1 cellular context compared by ENCODE assay signal in genomic region chr11:36035454-36035853, GRCh38.
TF ChIP-seq lines count a peak whose summit lies in the region.

No MANE protein-coding gene starts in this region.

TF ChIP-seq in H1, 55 proteins besides CTCF, POLR2A, EP300 and RAD21:
- TF ChIP-seq GABPA (IDR thresholded peaks at IDR 0.05; ENCODE audit: borderline replicate concordance, insufficient read depth, low read length) (no peak), HDAC6 (IDR thresholded peaks at IDR 0.05; ENCODE audit: low read depth, low read length) (no peak), BRCA1 (IDR thresholded peaks at IDR 0.05; ENCODE audit: low read depth, low read length) (no peak), ATF3 (IDR thresholded peaks at IDR 0.05; ENCODE audit: insufficient read depth, low read depth, low read length) (no peak), GTF2F1 (IDR thresholded peaks at IDR 0.05; ENCODE audit: borderline replicate concordance, low read depth, low read length) (no peak), CEBPB (IDR thresholded peaks at IDR 0.05; ENCODE audit: low read depth, low read length) (no peak), HDAC2 (IDR thresholded peaks at IDR 0.05; ENCODE audit: borderline replicate concordance in 1 of 2, low read depth in 2 of 2, low read length in 2 of 2) (no peak), USF2 (IDR thresholded peaks at IDR 0.05; ENCODE audit: low read length) (no peak), JUND (IDR thresholded peaks at IDR 0.05; ENCODE audit: low read length) (no peak), SAP30 (IDR thresholded peaks at IDR 0.05; ENCODE audit: insufficient read depth, insufficient replicate concordance, low read length) (no peak), CHD2 (IDR thresholded peaks at IDR 0.05; ENCODE audit: low read length) (no peak), CHD1 (IDR thresholded peaks at IDR 0.05; ENCODE audit: low read depth, low read length) (no peak), KDM4A (IDR thresholded peaks at IDR 0.05; ENCODE audit: low read depth, low read length, severe bottlenecking) (no peak), EGR1 (IDR thresholded peaks at IDR 0.05; ENCODE audit: borderline replicate concordance, low read depth, low read length) (no peak), ZNF274 (IDR thresholded peaks at IDR 0.05; ENCODE audit: borderline replicate concordance, extremely low read depth, low read length) (no peak), NRF1 (IDR thresholded peaks at IDR 0.05; ENCODE audit: low read depth, low read length) (no peak)
- TF ChIP-seq, protein P1, sequence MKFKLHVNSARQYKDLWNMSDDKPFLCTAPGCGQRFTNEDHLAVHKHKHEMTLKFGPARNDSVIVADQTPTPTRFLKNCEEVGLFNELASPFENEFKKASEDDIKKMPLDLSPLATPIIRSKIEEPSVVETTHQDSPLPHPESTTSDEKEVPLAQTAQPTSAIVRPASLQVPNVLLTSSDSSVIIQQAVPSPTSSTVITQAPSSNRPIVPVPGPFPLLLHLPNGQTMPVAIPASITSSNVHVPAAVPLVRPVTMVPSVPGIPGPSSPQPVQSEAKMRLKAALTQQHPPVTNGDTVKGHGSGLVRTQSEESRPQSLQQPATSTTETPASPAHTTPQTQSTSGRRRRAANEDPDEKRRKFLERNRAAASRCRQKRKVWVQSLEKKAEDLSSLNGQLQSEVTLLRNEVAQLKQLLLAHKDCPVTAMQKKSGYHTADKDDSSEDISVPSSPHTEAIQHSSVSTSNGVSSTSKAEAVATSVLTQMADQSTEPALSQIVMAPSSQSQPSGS (IDR thresholded peaks at IDR 0.05; ENCODE audit: low read length) = no peak
- TF ChIP-seq, protein P2, sequence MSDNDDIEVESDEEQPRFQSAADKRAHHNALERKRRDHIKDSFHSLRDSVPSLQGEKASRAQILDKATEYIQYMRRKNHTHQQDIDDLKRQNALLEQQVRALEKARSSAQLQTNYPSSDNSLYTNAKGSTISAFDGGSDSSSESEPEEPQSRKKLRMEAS (IDR thresholded peaks at IDR 0.05) = no peak
